In genomic region chr1:148263128-148263905, GRCh38 we compare ENCODE assay signal across 8 cellular contexts.
DNase-seq lines count a peak whose midpoint lies in the region; ATAC-seq and TF ChIP-seq lines count a peak whose summit lies in the region.

No MANE protein-coding gene starts in this region.

- peak; percentile 90 for ATAC-seq in activated CD8-positive, alpha-beta T cell treated with anti-CD3 and anti-CD28 coated beads for 36 hours
- ATAC-seq in effector memory CD8-positive, alpha-beta T cell (replicated peaks): peak; percentile 86

- peak overlapping the region; percentile 97 for H3K27ac Mint-ChIP-seq in activated CD8-positive, alpha-beta T cell treated with anti-CD3 and anti-CD28 coated beads for 36 hours
- peak overlapping the region; percentile 93 to 95 for H3K27ac Mint-ChIP-seq in effector memory CD8-positive, alpha-beta T cell

- peak overlapping the region; percentile 81 for H3K9ac ChIP-seq in mesendoderm (ENCODE audit: low read length)

- H2BK5ac ChIP-seq in mesendoderm (ENCODE audit: low read length): peak overlapping the region; percentile 100

- H3K4me3 Mint-ChIP-seq in activated CD8-positive, alpha-beta T cell treated with anti-CD3 and anti-CD28 coated beads for 36 hours: peak overlapping the region; percentile 77
- peak overlapping the region; percentile 88 to 91 for H3K4me3 Mint-ChIP-seq in effector memory CD8-positive, alpha-beta T cell

- H3K4ac ChIP-seq in mesendoderm (ENCODE audit: low read depth, low read length): no peak overlapping the region

- TF ChIP-seq CTCF in HFF-Myc (IDR thresholded peaks at IDR 0.05; ENCODE audit: low read depth, low read length, missing control alignments): no peak
- no peak for TF ChIP-seq CTCF in activated CD8-positive, alpha-beta T cell treated with anti-CD3 and anti-CD28 coated beads for 36 hours (IDR thresholded peaks at IDR 0.05)

- no CpG with 5 or more reads among the region's 43 CpGs for WGBS in mesendoderm (ENCODE audit: extremely low coverage, insufficient coverage, low lambda C conversion rate)

- POLR2A ChIA-PET in activated CD8-positive, alpha-beta T cell treated with anti-CD3 and anti-CD28 coated beads for 36 hours (lab: Charles Lee): interaction anchor here (0.6 to 2.1 kb wide), 27 partner anchors 10 to 1179 kb away, joined by 3 to 141 read pairs (median 7); no protein-coding TSS in a partner anchor

- no peaks in the 10 kb centered on the region for H3K9me3 Mint-ChIP-seq in activated CD8-positive, alpha-beta T cell treated with anti-CD3 and anti-CD28 coated beads for 36 hours
- no peaks in the 10 kb centered on the region for H3K9me3 Mint-ChIP-seq in effector memory CD8-positive, alpha-beta T cell

- no peak overlapping the region for H2AK5ac ChIP-seq in mesendoderm (ENCODE audit: low read length)

- peak overlapping the region; percentile 51 for H3K4me2 ChIP-seq in mesendoderm (ENCODE audit: low read length)

- CTCF ChIA-PET in activated CD8-positive, alpha-beta T cell treated with anti-CD3 and anti-CD28 coated beads for 36 hours (lab: Charles Lee): interaction anchor here (0.9 to 1.3 kb wide), 3 partner anchors 40 to 101 kb away, joined by 3 to 6 read pairs (median 3); no protein-coding TSS in a partner anchor

- no peak overlapping the region for H4K8ac ChIP-seq in mesendoderm (ENCODE audit: low read depth, low read length)

- intact Hi-C loops in activated CD8-positive, alpha-beta T cell treated with anti-CD3 and anti-CD28 coated beads for 36 hours (cut with micrococcal nuclease): loop anchor here (5.0 kb wide), 1 partner anchor 69 kb away; no protein-coding TSS in a partner anchor

- H2BK120ac ChIP-seq in mesendoderm (ENCODE audit: low read depth, low read length): no peak overlapping the region

- no peaks in the 10 kb centered on the region for H3K79me1 ChIP-seq in mesendoderm (ENCODE audit: low read length)

- H3K27me3 Mint-ChIP-seq in activated CD8-positive, alpha-beta T cell treated with anti-CD3 and anti-CD28 coated beads for 36 hours: peaks cover 9% of the 10 kb centered on the region
- no peaks in the 10 kb centered on the region for H3K27me3 Mint-ChIP-seq in effector memory CD8-positive, alpha-beta T cell

- H2BK15ac ChIP-seq in mesendoderm (replicated peaks; ENCODE audit: low read depth): no peak overlapping the region

- no peak overlapping the region for H4K5ac ChIP-seq in mesendoderm (ENCODE audit: low read length)

- H3K79me2 ChIP-seq in mesendoderm (ENCODE audit: control insufficient read depth, insufficient read depth, low read length): no peaks in the 10 kb centered on the region

- no peaks in the 10 kb centered on the region for H3K36me3 ChIP-seq in mesendoderm (ENCODE audit: control insufficient read depth, insufficient read depth, low read length)

- peak overlapping the region; percentile 49 for H3K4me3 ChIP-seq in HFF-Myc (replicated peaks; ENCODE audit: low read depth, low read length)
- no peak overlapping the region for H3K4me3 ChIP-seq in mesendoderm (ENCODE audit: low read length)

- H3K36me3 Mint-ChIP-seq in activated CD8-positive, alpha-beta T cell treated with anti-CD3 and anti-CD28 coated beads for 36 hours (ENCODE audit: low read depth): no peaks in the 10 kb centered on the region
- H3K36me3 Mint-ChIP-seq in effector memory CD8-positive, alpha-beta T cell (ENCODE audit: insufficient read depth): peaks cover 21% of the 10 kb centered on the region

- DNase-seq in GDM1 (lab: John Stamatoyannopoulos, UW): peak; percentile 38
- peak; percentile 63 for DNase-seq in HFF-Myc (ENCODE audit: extremely low read depth, low read depth)
- DNase-seq in NCI-H2227 treated with DMSO at 0.1 percent for 48 hours (lab: John Stamatoyannopoulos, UW): peak; percentile 28
- peak; percentile 92 for DNase-seq in activated CD8-positive, alpha-beta T cell treated with anti-CD3 and anti-CD28 coated beads for 36 hours
- peak; percentile 37 to 56 (median 37) for DNase-seq in effector memory CD8-positive, alpha-beta T cell
- DNase-seq in mesendoderm: peak; percentile 100
- DNase-seq in stimulated activated CD8-positive, alpha-beta memory T cell treated with anti-CD3 and anti-CD28 coated beads, Interleukin-15, amount 100 ng/mL, for 48 hours (ENCODE audit: low read depth in 2 of 2): peak; percentile 64 to 71
- DNase-seq in OCI-M2 (lab: John Stamatoyannopoulos, UW; ENCODE audit: unreplicated experiment): no peak

- H3K23ac ChIP-seq in mesendoderm (ENCODE audit: low read length): no peak overlapping the region

- H3K4me1 ChIP-seq in mesendoderm (ENCODE audit: control insufficient read depth, low read depth, low read length): no peaks in the 10 kb centered on the region

- peak overlapping the region; percentile 22 for H3K27ac ChIP-seq in mesendoderm (ENCODE audit: low read depth, low read length)

- H3K18ac ChIP-seq in mesendoderm (ENCODE audit: low read length): peak overlapping the region; percentile 86

- peaks cover 18% of the 10 kb centered on the region for H3K4me1 Mint-ChIP-seq in activated CD8-positive, alpha-beta T cell treated with anti-CD3 and anti-CD28 coated beads for 36 hours (ENCODE audit: low read depth)
- peaks cover 12 to 13% of the 10 kb centered on the region in 2 donors for H3K4me1 Mint-ChIP-seq in effector memory CD8-positive, alpha-beta T cell (ENCODE audit: low read depth in 2 of 2)

- no peaks in the 10 kb centered on the region for H3K27me3 ChIP-seq in mesendoderm (ENCODE audit: insufficient read depth, low read length, poor library complexity)

- H3K56ac ChIP-seq in mesendoderm (ENCODE audit: low read length): peak overlapping the region; percentile 92
